ENCODE assay signal across 21 cellular contexts in the genomic region with DNA sequence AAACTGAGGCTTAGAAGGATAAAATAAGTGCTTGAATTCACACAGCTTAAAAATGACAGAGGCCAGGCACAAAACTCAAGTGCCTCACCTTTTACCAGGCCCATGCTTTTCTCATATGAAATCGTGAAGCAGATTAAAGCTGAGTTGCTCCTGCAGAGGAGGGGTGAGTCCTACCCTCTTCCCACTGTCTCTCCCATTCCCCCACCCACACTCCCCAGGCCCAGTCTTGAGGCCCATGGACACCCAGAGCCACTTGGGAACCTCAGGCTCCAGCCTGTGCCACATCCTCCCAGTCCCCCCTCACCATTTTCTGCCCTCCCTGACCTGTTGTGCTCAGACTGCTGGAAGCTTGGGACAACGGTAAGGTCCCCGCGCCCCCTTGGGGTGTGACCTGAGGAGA. TPM values are rescaled to one million over a fixed set of nuclear protein-coding genes. Genes with fewer than 3 reads are reported as not detected.
DNase-seq lines count a peak whose midpoint lies in the region; ATAC-seq lines count a peak whose summit lies in the region.
"Had no signal": no experiment of that assay in that cellular context is flagged by ENCODE, and none has a peak within 500 bp of the region (broad histone marks: within the 10 kb centered on the region; RNA-seq: fewer than 3 reads in every experiment).

No MANE protein-coding gene starts in this region.

- peak overlapping the region; percentile 30 to 62 (median 43); a peak in 11 of 22 replicates for H3K9ac ChIP-seq in BLaER1 treated with 17β-estradiol and CSF1 and Interleukin-3, amounts not matched to agents 10 nM and 100 nM
- no peak overlapping the region for H3K9ac ChIP-seq in Karpas-422 (ENCODE audit: low read length)
- H3K9ac ChIP-seq in mesenchymal stem cell (ENCODE audit: low read length) = peak overlapping the region; percentile 23

- H3K4me3 Mint-ChIP-seq in stimulated activated memory B cell treated with anti-CD40 and anti-IgM and Interleukin-4, amounts not matched to agents 10 μg/mL and 1 μg/mL and 100 μg/mL, for 72 hours = no peak overlapping the region
- H3K4me3 Mint-ChIP-seq: CD14-positive monocyte; CD8-positive, alpha-beta T cell; HFFc6 had no signal

- H2AK5ac ChIP-seq in mesenchymal stem cell (ENCODE audit: low read length, severe bottlenecking) = no peak overlapping the region

- H2BK5ac ChIP-seq in mesenchymal stem cell (ENCODE audit: low read depth, low read length, poor library complexity, severe bottlenecking) = no peak overlapping the region

- ATAC-seq in stimulated activated memory B cell treated with anti-CD40 and anti-IgM and Interleukin-4, amounts not matched to agents 10 μg/mL and 1 μg/mL and 100 μg/mL, for 72 hours = no peak
- ATAC-seq in GM19452 (IDR thresholded peaks at IDR 0.05; ENCODE audit: unreplicated experiment) = no peak
- no peak for ATAC-seq in GM21576 (IDR thresholded peaks at IDR 0.05; ENCODE audit: unreplicated experiment)
- ATAC-seq: CD8-positive, alpha-beta T cell had no signal

- no peaks in the 10 kb centered on the region for H3K79me1 ChIP-seq in mesenchymal stem cell (replicated peaks; ENCODE audit: low read length, poor library complexity, severe bottlenecking)

- peaks cover 10 to 86% (median 15%) of the 10 kb centered on the region in 11 experiments; a peak in 18 of 22 replicates for H3K36me3 ChIP-seq in BLaER1 treated with 17β-estradiol and CSF1 and Interleukin-3, amounts not matched to agents 10 nM and 100 nM
- peaks cover 48% of the 10 kb centered on the region for H3K36me3 ChIP-seq in Karpas-422 (ENCODE audit: insufficient read depth, low read length)
- peaks cover 35 to 48% of the 10 kb centered on the region in 2 experiments for H3K36me3 ChIP-seq in mesenchymal stem cell (ENCODE audit: control insufficient read depth in 1 of 2, insufficient read depth in 2 of 2, low read depth in 1 of 2, low read length in 2 of 2)
- H3K36me3 ChIP-seq: HAP-1 had no signal

- H3K79me2 ChIP-seq in Karpas-422 (ENCODE audit: low read length) = no peaks in the 10 kb centered on the region

- H3K4me1 ChIP-seq in BLaER1 treated with 17β-estradiol and CSF1 and Interleukin-3, amounts not matched to agents 10 nM and 100 nM = peaks cover 60 to 74% (median 65%) of the 10 kb centered on the region in 10 experiments
- H3K4me1 ChIP-seq in Karpas-422 (ENCODE audit: low read length) = peaks cover 54% of the 10 kb centered on the region
- H3K4me1 ChIP-seq in mesenchymal stem cell (ENCODE audit: control insufficient read depth, insufficient read depth, low read depth, low read length) = peaks cover 15% of the 10 kb centered on the region
- H3K4me1 ChIP-seq: HAP-1 had no signal

- WGBS in mesenchymal stem cell = 96% methylated on average over 4 of the region's 4 CpGs

- no peak for DNase-seq in Karpas-422
- no peak for DNase-seq in mesenchymal stem cell
- no peak for DNase-seq in epidermal melanocyte (ENCODE audit: insufficient read length, low spot score)
- DNase-seq in NCI-H2227 (lab: John Stamatoyannopoulos, UW; ENCODE audit: unreplicated experiment) = no peak
- DNase-seq: ACHN; CD8-positive, alpha-beta T cell; COR-L47; DMS153; DMS79 treated with DMSO at 0.1 percent for 48 hours; EL; GOT3; HFFc6; IMR-90 had no signal

- H2BK15ac ChIP-seq in mesenchymal stem cell (ENCODE audit: low read depth, poor library complexity, severe bottlenecking) = no peak overlapping the region

- no peak overlapping the region for H2BK120ac ChIP-seq in mesenchymal stem cell (ENCODE audit: low read depth, low read length)

- H3K14ac ChIP-seq in mesenchymal stem cell (ENCODE audit: low read length in 2 of 2) = no peak overlapping the region

- H3K4ac ChIP-seq in mesenchymal stem cell (ENCODE audit: low read depth in 1 of 2, low read length in 2 of 2) = no peak overlapping the region

- H2BK12ac ChIP-seq in mesenchymal stem cell (ENCODE audit: low read length in 2 of 2) = no peak overlapping the region

- H3K9me2 ChIP-seq in Karpas-422 (replicated peaks; ENCODE audit: insufficient read depth, low read length) = no peaks in the 10 kb centered on the region

- H3K27me3 ChIP-seq in BLaER1 treated with 17β-estradiol and CSF1 and Interleukin-3, amounts not matched to agents 10 nM and 100 nM = no peaks in the 10 kb centered on the region
- H3K27me3 ChIP-seq in Karpas-422 (ENCODE audit: low read length) = no peaks in the 10 kb centered on the region
- no peaks in the 10 kb centered on the region for H3K27me3 ChIP-seq in mesenchymal stem cell (ENCODE audit: control insufficient read depth in 1 of 2, insufficient read depth in 1 of 2, low read length in 2 of 2)

- peak overlapping the region; percentile 56 for H3K27ac Mint-ChIP-seq in stimulated activated memory B cell treated with anti-CD40 and anti-IgM and Interleukin-4, amounts not matched to agents 10 μg/mL and 1 μg/mL and 100 μg/mL, for 72 hours
- H3K27ac Mint-ChIP-seq: CD8-positive, alpha-beta T cell; HFFc6 had no signal

- H2AFZ ChIP-seq in Karpas-422 (ENCODE audit: low read length) = no peak overlapping the region
- H2AFZ ChIP-seq in mesenchymal stem cell (ENCODE audit: low read depth, low read length) = no peak overlapping the region

- peaks cover 61% of the 10 kb centered on the region for H3K36me3 Mint-ChIP-seq in stimulated activated memory B cell treated with anti-CD40 and anti-IgM and Interleukin-4, amounts not matched to agents 10 μg/mL and 1 μg/mL and 100 μg/mL, for 72 hours

- no peaks in the 10 kb centered on the region for H3K27me3 Mint-ChIP-seq in stimulated activated memory B cell treated with anti-CD40 and anti-IgM and Interleukin-4, amounts not matched to agents 10 μg/mL and 1 μg/mL and 100 μg/mL, for 72 hours

- H4K8ac ChIP-seq in mesenchymal stem cell (ENCODE audit: low read length) = no peak overlapping the region

- H3K18ac ChIP-seq in mesenchymal stem cell (ENCODE audit: low read depth in 1 of 2, low read length in 2 of 2) = no peak overlapping the region

- no peak overlapping the region for H3K23ac ChIP-seq in mesenchymal stem cell (ENCODE audit: low read length in 2 of 2)

- peak overlapping the region in 7 of 11 experiments; percentile 4 to 40 (median 29); a peak in 5 of 22 replicates for H3K27ac ChIP-seq in BLaER1 treated with 17β-estradiol and CSF1 and Interleukin-3, amounts not matched to agents 10 nM and 100 nM
- H3K27ac ChIP-seq in Karpas-422 (ENCODE audit: low read length) (peak overlapping the region; percentile 36; the same call in 1 of the 2 replicates), mesenchymal stem cell (ENCODE audit: low read length, poor library complexity, severe bottlenecking) (no peak overlapping the region)
- H3K27ac ChIP-seq: HL-60 had no signal

- no peaks in the 10 kb centered on the region for H3K9me3 ChIP-seq in BLaER1 treated with 17β-estradiol and CSF1 and Interleukin-3, amounts not matched to agents 10 nM and 100 nM (replicated peaks in 1 of 11)
- no peaks in the 10 kb centered on the region for H3K9me3 ChIP-seq in Karpas-422 (ENCODE audit: low read length)
- no peaks in the 10 kb centered on the region for H3K9me3 ChIP-seq in mesenchymal stem cell (ENCODE audit: control insufficient read depth, low read length)
- H3K9me3 ChIP-seq: HAP-1 had no signal

- peaks cover 0 to 82% (median 0%) of the 10 kb centered on the region in 11 experiments; a peak in 8 of 22 replicates for H4K20me1 ChIP-seq in BLaER1 treated with 17β-estradiol and CSF1 and Interleukin-3, amounts not matched to agents 10 nM and 100 nM
- peaks cover 32% of the 10 kb centered on the region; the same call in 1 of the 2 replicates for H4K20me1 ChIP-seq in Karpas-422 (ENCODE audit: insufficient read depth, low read depth, low read length)

- H3K4me2 ChIP-seq in BLaER1 treated with 17β-estradiol and CSF1 and Interleukin-3, amounts not matched to agents 10 nM and 100 nM = peak overlapping the region; percentile 60 to 91 (median 69)
- no peak overlapping the region for H3K4me2 ChIP-seq in Karpas-422 (ENCODE audit: low read depth, low read length, poor library complexity, severe bottlenecking)
- no peak overlapping the region for H3K4me2 ChIP-seq in mesenchymal stem cell (ENCODE audit: low read length, poor library complexity, severe bottlenecking)

- no peaks in the 10 kb centered on the region for H3K9me3 Mint-ChIP-seq in stimulated activated memory B cell treated with anti-CD40 and anti-IgM and Interleukin-4, amounts not matched to agents 10 μg/mL and 1 μg/mL and 100 μg/mL, for 72 hours
- H3K9me3 Mint-ChIP-seq: CD14-positive monocyte; CD8-positive, alpha-beta T cell; HFFc6 had no signal

- no peak overlapping the region for H3K4me3 ChIP-seq in BLaER1 treated with 17β-estradiol and CSF1 and Interleukin-3, amounts not matched to agents 10 nM and 100 nM
- H3K4me3 ChIP-seq in Karpas-422 (ENCODE audit: low read length) (no peak overlapping the region), mesenchymal stem cell (ENCODE audit: insufficient read depth in 1 of 2, low read depth in 1 of 2, low read length in 2 of 2) (no peak overlapping the region)
- H3K4me3 ChIP-seq: HAP-1 had no signal

- H4K91ac ChIP-seq in mesenchymal stem cell (ENCODE audit: low read length) = no peak overlapping the region

- peaks cover 56% of the 10 kb centered on the region for H3K4me1 Mint-ChIP-seq in stimulated activated memory B cell treated with anti-CD40 and anti-IgM and Interleukin-4, amounts not matched to agents 10 μg/mL and 1 μg/mL and 100 μg/mL, for 72 hours

RNA-seq across cellular contexts. Expression of gene ZNF574, which starts 17.5 kb away (rescaled TPM):
- total RNA-seq in Karpas-422 (2014; rRNA removed; shearing (Covaris generic); ENCODE audit: low replicate concordance) = 15.1 and 23.5 TPM in 2 replicates
- polyA plus RNA-seq in mesenchymal stem cell (2013, experiment 1 of 2) = 6.0 TPM
- 6.3 TPM for polyA plus RNA-seq in mesenchymal stem cell (2013, experiment 2 of 2)

RNA-seq across cellular contexts. Expression of gene GRIK5, which starts 23.5 kb away (rescaled TPM):
- total RNA-seq in Karpas-422 (2014; rRNA removed; shearing (Covaris generic); ENCODE audit: low replicate concordance) = 0.07 and 1.4 TPM in 2 replicates
- polyA plus RNA-seq in mesenchymal stem cell (2013, experiment 1 of 2) = 0.12 TPM
- polyA plus RNA-seq in mesenchymal stem cell (2013, experiment 2 of 2) = 0.07 TPM
- total RNA-seq: IMR-90 had no signal

RNA-seq across cellular contexts. Expression of gene POU2F2, which starts 38.7 kb away (rescaled TPM):
- total RNA-seq in Karpas-422 (2014; rRNA removed; shearing (Covaris generic); ENCODE audit: low replicate concordance) = 61.9 and 69.4 TPM in 2 replicates
- polyA plus RNA-seq in mesenchymal stem cell (2013, experiment 1 of 2) = 10.3 TPM
- 9.3 TPM for polyA plus RNA-seq in mesenchymal stem cell (2013, experiment 2 of 2)
- total RNA-seq: A172 had no signal

Comparison
In these comparisons a context has a peak if more than half of its experiments do, and no peak if none do; other contexts are left out.
1. H3K4me2 ChIP-seq: peak in BLaER1 treated with 17β-estradiol and CSF1 and Interleukin-3, amounts not matched to agents 10 nM and 100 nM (11 of 11); none in Karpas-422 (single experiment) and mesenchymal stem cell (single experiment).